Comparison of ENCODE assay signal across 26 cellular contexts in the genomic region with DNA sequence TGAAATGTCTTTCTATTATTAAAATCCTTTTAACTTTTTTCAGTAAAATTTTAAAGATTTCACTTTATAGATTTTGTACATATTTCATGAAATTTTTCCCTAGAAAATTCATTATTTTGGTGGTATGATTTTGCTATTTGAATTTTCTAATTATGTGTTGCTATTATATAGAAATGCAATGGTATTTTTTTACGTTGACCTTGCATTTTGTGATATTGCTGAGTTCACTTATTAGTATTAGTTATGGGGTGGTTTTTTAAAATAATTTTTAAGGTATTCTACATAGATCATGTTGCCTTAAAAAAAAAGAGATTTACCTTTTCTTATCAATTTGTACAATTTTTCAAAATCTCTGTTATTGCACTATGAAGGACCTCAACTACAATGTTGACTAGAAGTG.
"Had no signal": no experiment of that assay in that cellular context is flagged by ENCODE, and none has a peak within 500 bp of the region (broad histone marks: within the 10 kb centered on the region; RNA-seq: fewer than 3 reads in every experiment).

No MANE protein-coding gene starts in this region.

- DNase-seq: hypothalamus; immature natural killer cell; left ventricle myocardium inferior; mesendoderm; naive B cell; natural killer cell; nephron progenitor cell; occipital lobe; psoas muscle; spleen; stimulated activated CD4-positive, alpha-beta T cell treated with anti-CD3 and anti-CD28 coated beads, Interleukin-4, amount 100 ng/mL, for 24 hours; stimulated activated naive CD4-positive, alpha-beta T cell; tibial artery; trophoblast cell; upper lobe of right lung had no signal

- H3K4me1 ChIP-seq: left ventricle myocardium inferior, parathyroid adenoma, psoas muscle, spleen, suprapubic skin, tibial artery, upper lobe of right lung had no signal

- H3K4me2 ChIP-seq: neural progenitor cell had no signal

- H3K27ac ChIP-seq: left ventricle myocardium inferior, neural progenitor cell, neutrophil, parathyroid adenoma, psoas muscle, skin epidermis, spleen, suprapubic skin, thoracic aorta, tibial artery, upper lobe of right lung had no signal

- H3K36me3 ChIP-seq: left ventricle myocardium inferior, neural progenitor cell, neutrophil, spleen, suprapubic skin, thoracic aorta, tibial artery, upper lobe of right lung had no signal

- H3K9me3 ChIP-seq: left ventricle myocardium inferior, neutrophil, psoas muscle, spleen, suprapubic skin, thoracic aorta, tibial artery, upper lobe of right lung had no signal

- FAIRE-seq: islet of Langerhans, urothelium cell line had no signal

- H3K4me3 ChIP-seq: left ventricle myocardium inferior, lung, neural progenitor cell, psoas muscle, skin epidermis, spleen, suprapubic skin, thoracic aorta, tibial artery, upper lobe of right lung had no signal

- ATAC-seq: natural killer cell; psoas muscle; sciatic nerve; stimulated activated effector memory CD8-positive, alpha-beta T cell treated with anti-CD3 and anti-CD28 coated beads, Interleukin-12 subunit alpha, Interleukin-12 subunit beta, amount 100 ng/mL, for 72 hours; upper lobe of right lung had no signal

- H3K9ac ChIP-seq: neural progenitor cell, parathyroid adenoma had no signal

- H3K79me2 ChIP-seq: parathyroid adenoma had no signal

- H3K27me3 ChIP-seq: neural progenitor cell, neutrophil, spleen, suprapubic skin, tibial artery, upper lobe of right lung had no signal

- H2AFZ ChIP-seq: neural progenitor cell, parathyroid adenoma had no signal
